ENCODE assay signal across 19 cellular contexts in genomic region chr2:222176890-222177289, GRCh38.
A peak's percentile ranks its signal among the peaks of the same experiment; 100 is the strongest.
DNase-seq lines count a peak whose midpoint lies in the region; ATAC-seq and TF ChIP-seq lines count a peak whose summit lies in the region.
"Had no signal": no experiment of that assay in that cellular context is flagged by ENCODE, and none has a peak within 500 bp of the region (broad histone marks: within the 10 kb centered on the region; RNA-seq: fewer than 3 reads in every experiment).

No MANE protein-coding gene starts in this region.

- peaks cover 18% of the 10 kb centered on the region for H3K4me1 Mint-ChIP-seq in endodermal cell
- H3K4me1 Mint-ChIP-seq: CD4-positive, CD25-positive, alpha-beta regulatory T cell; T-helper 17 cell had no signal

- H3K79me1 ChIP-seq in neuronal stem cell (ENCODE audit: low read depth, low read length): no peaks in the 10 kb centered on the region

- H3K27me3 ChIP-seq in endodermal cell (ENCODE audit: control insufficient read depth, insufficient read depth, low read length, poor library complexity, severe bottlenecking): peaks cover 10% of the 10 kb centered on the region
- H3K27me3 ChIP-seq in neuronal stem cell (ENCODE audit: control insufficient read depth in 3 of 3, insufficient read depth in 3 of 3, low read depth in 1 of 3, low read length in 3 of 3): peaks cover 0 to 44% (median 0%) of the 10 kb centered on the region in 3 experiments

- no peak overlapping the region for H2AK5ac ChIP-seq in neuronal stem cell (ENCODE audit: low read depth, low read length)

- no peak overlapping the region for H3K23ac ChIP-seq in neuronal stem cell (ENCODE audit: low read depth, low read length, poor library complexity)

- H3K14ac ChIP-seq in neuronal stem cell (ENCODE audit: low read length): no peak overlapping the region

- H2BK120ac ChIP-seq in neuronal stem cell (ENCODE audit: low read depth, low read length): no peak overlapping the region

- TF ChIP-seq CTCF in endodermal cell (conservative IDR thresholded peaks at IDR 0.05): no peak

- H3K27me3 Mint-ChIP-seq in endodermal cell (ENCODE audit: insufficient read depth): peaks cover 14% of the 10 kb centered on the region

- H2BK15ac ChIP-seq in neuronal stem cell (ENCODE audit: low read length): no peak overlapping the region

- no peak overlapping the region for H2AFZ ChIP-seq in neuronal stem cell (ENCODE audit: low read length)

- 8% methylated on average over 2 of the region's 3 CpGs; no CpG with 5 or more reads in 1 of the 2 experiments for WGBS in endodermal cell (ENCODE audit: insufficient coverage in 1 of 2, insufficient read length in 1 of 2), 2 experiments
- WGBS in neuronal stem cell (ENCODE audit: extremely low coverage in 2 of 2, insufficient read length in 2 of 2, insufficient replicate concordance in 1 of 2), 2 donors: no CpG with 5 or more reads among the region's 3 CpGs

- no peak overlapping the region for H3K4me2 ChIP-seq in neuronal stem cell (ENCODE audit: insufficient read depth, low read length, poor library complexity, severe bottlenecking)

- H3K27ac ChIP-seq in endodermal cell (ENCODE audit: low read depth, low read length): no peak overlapping the region
- no peak overlapping the region for H3K27ac ChIP-seq in neuronal stem cell (replicated peaks; ENCODE audit: low read length)

- H3K4me1 ChIP-seq in endodermal cell (ENCODE audit: control insufficient read depth, insufficient read depth, low read length) (peaks cover 5% of the 10 kb centered on the region), neuronal stem cell (ENCODE audit: control insufficient read depth in 2 of 2, insufficient read depth in 1 of 2, low read depth in 1 of 2, low read length in 2 of 2) (peaks cover 0 to 4% of the 10 kb centered on the region in 2 donors)
- H3K4me1 ChIP-seq: BE2C had no signal

- H4K91ac ChIP-seq in neuronal stem cell (ENCODE audit: low read depth, low read length, poor library complexity): no peak overlapping the region

- no peak overlapping the region for H3K4ac ChIP-seq in neuronal stem cell (ENCODE audit: low read length)

- H2BK12ac ChIP-seq in neuronal stem cell (ENCODE audit: low read length): no peak overlapping the region

- no peaks in the 10 kb centered on the region for H3K36me3 Mint-ChIP-seq in endodermal cell (ENCODE audit: low read depth)
- H3K36me3 Mint-ChIP-seq: CD4-positive, CD25-positive, alpha-beta regulatory T cell had no signal

- H3K18ac ChIP-seq in neuronal stem cell (ENCODE audit: low read length): no peak overlapping the region

- no peak overlapping the region for H3K4me3 ChIP-seq in endodermal cell (ENCODE audit: low read length)
- H3K4me3 ChIP-seq in neuronal stem cell (ENCODE audit: low read length in 2 of 2): no peak overlapping the region

- H2BK5ac ChIP-seq in neuronal stem cell (ENCODE audit: low read length): no peak overlapping the region

- H4K8ac ChIP-seq in neuronal stem cell (ENCODE audit: low read depth, low read length): no peak overlapping the region

- H3K9ac ChIP-seq in endodermal cell (ENCODE audit: extremely low read depth, low read length, poor library complexity, severe bottlenecking): no peak overlapping the region
- no peak overlapping the region for H3K9ac ChIP-seq in neuronal stem cell (ENCODE audit: low read depth, low read length, poor library complexity)

- H3K9me3 ChIP-seq in endodermal cell (ENCODE audit: control insufficient read depth, low read length) (no peaks in the 10 kb centered on the region), neuronal stem cell (replicated peaks in 1 of 2; ENCODE audit: control insufficient read depth in 2 of 2, insufficient read depth in 1 of 2, low read depth in 1 of 2, low read length in 2 of 2) (no peaks in the 10 kb centered on the region)
- H3K9me3 ChIP-seq: BE2C had no signal

- H3K36me3 ChIP-seq in endodermal cell (ENCODE audit: control insufficient read depth, insufficient read depth, low read length) (no peaks in the 10 kb centered on the region), neuronal stem cell (replicated peaks in 1 of 2; ENCODE audit: control insufficient read depth in 2 of 2, insufficient read depth in 2 of 2, low read length in 2 of 2) (no peaks in the 10 kb centered on the region)
- H3K36me3 ChIP-seq: BE2C had no signal

- no peak overlapping the region for H3K4me3 Mint-ChIP-seq in endodermal cell
- H3K4me3 Mint-ChIP-seq: CD4-positive, CD25-positive, alpha-beta regulatory T cell; T-helper 17 cell had no signal

- no peak overlapping the region for H3K27ac Mint-ChIP-seq in endodermal cell
- H3K27ac Mint-ChIP-seq: CD4-positive, CD25-positive, alpha-beta regulatory T cell; T-helper 17 cell had no signal

- ATAC-seq in HG03457 (IDR thresholded peaks at IDR 0.05; ENCODE audit: unreplicated experiment) (no peak), HG03521 (IDR thresholded peaks at IDR 0.05; ENCODE audit: unreplicated experiment) (no peak)
- ATAC-seq: Panc1, T-helper 17 cell had no signal

- no peaks in the 10 kb centered on the region for H3K9me3 Mint-ChIP-seq in endodermal cell

- DNase-seq in NCI-H345 (lab: John Stamatoyannopoulos, UW): peak; percentile 8
- DNase-seq in NCI-H345 treated with DMSO at 0.1 percent for 48 hours (lab: John Stamatoyannopoulos, UW; ENCODE audit: unreplicated experiment): no peak
- peak; percentile 68 for DNase-seq in NCI-H2227 treated with DMSO at 0.1 percent for 48 hours (lab: John Stamatoyannopoulos, UW)
- DNase-seq in endodermal cell: peak; percentile 55
- peak; percentile 68 for DNase-seq in neuronal stem cell (ENCODE audit: low spot score)
- DNase-seq in glomerular visceral epithelial cell (ENCODE audit: extremely low spot score): no peak
- DNase-seq: BE2C; CD4-positive, CD25-positive, alpha-beta regulatory T cell; DMS53; EL; MM.1S; NCI-H1092; NCI-H187; NCI-H2171 treated with DMSO at 0.1 percent for 48 hours; NCI-H510A treated with DMSO at 0.1 percent for 48 hours; T-helper 17 cell had no signal

Comparison
In these comparisons a context has a peak if more than half of its experiments do, and no peak if none do; other contexts are left out.
1. DNase-seq: peak in NCI-H345 (single experiment), NCI-H2227 treated with DMSO at 0.1 percent for 48 hours (single experiment), endodermal cell (single experiment) and neuronal stem cell (single experiment); none in NCI-H345 treated with DMSO at 0.1 percent for 48 hours (single experiment) and glomerular visceral epithelial cell (single experiment).